ENCODE assay signal across 8 cellular contexts in genomic region chr16:1342526-1343427, GRCh38. TPM values are rescaled to one million over a fixed set of nuclear protein-coding genes. Genes with fewer than 3 reads are reported as not detected.
DNase-seq lines count a peak whose midpoint lies in the region; ATAC-seq and TF ChIP-seq lines count a peak whose summit lies in the region.

No MANE protein-coding gene starts in this region.

- H3K4me1 ChIP-seq in upper lobe of left lung: peaks cover 9 to 23% (median 19%) of the 10 kb centered on the region in 4 donors

- DNase-seq in GM12865 (ENCODE audit: low read depth) (peak; percentile 99), NCI-H1092 (lab: John Stamatoyannopoulos, UW) (peak; percentile 96), SK-N-DZ (ENCODE audit: low spot score) (peak; percentile 99), Right ventricle myocardium inferior (ENCODE audit: missing footprints) (peak; percentile 96), pons (ENCODE audit: low spot score) (peak; percentile 93), upper lobe of left lung (peak; percentile 96 to 98)
- peak; percentile 91 for DNase-seq in activated naive CD4-positive, alpha-beta T cell treated with anti-CD3 and anti-CD28 coated beads for 36 hours

- H3K9me3 ChIP-seq in upper lobe of left lung: no peaks in the 10 kb centered on the region

- WGBS in upper lobe of left lung, 2 donors: 4 to 5% methylated on average over 24 to 46 of the region's 49 CpGs

- peak overlapping the region in 1 of 4 donors; percentile 1 for H3K27ac ChIP-seq in upper lobe of left lung

- H3K27me3 Mint-ChIP-seq in activated naive CD4-positive, alpha-beta T cell treated with anti-CD3 and anti-CD28 coated beads for 36 hours (ENCODE audit: low read depth): no peaks in the 10 kb centered on the region

- H3K4me1 Mint-ChIP-seq in activated naive CD4-positive, alpha-beta T cell treated with anti-CD3 and anti-CD28 coated beads for 36 hours (ENCODE audit: low read depth): peaks cover 17% of the 10 kb centered on the region

- CTCF ChIA-PET in activated naive CD4-positive, alpha-beta T cell treated with anti-CD3 and anti-CD28 coated beads for 36 hours (lab: Charles Lee): interaction anchor here (1.0 to 1.9 kb wide), 2 partner anchors 11 to 38 kb away, joined by 3 to 7 read pairs; no protein-coding TSS in a partner anchor

- H3K9me3 Mint-ChIP-seq in activated naive CD4-positive, alpha-beta T cell treated with anti-CD3 and anti-CD28 coated beads for 36 hours: no peaks in the 10 kb centered on the region

- intact Hi-C loops in activated naive CD4-positive, alpha-beta T cell treated with anti-CD3 and anti-CD28 coated beads for 36 hours (cut with micrococcal nuclease): no loop called here
- intact Hi-C loops in Right ventricle myocardium inferior (cut with DNase I): no loop called here

- H3K27me3 ChIP-seq in upper lobe of left lung: no peaks in the 10 kb centered on the region

- peak overlapping the region; percentile 46 for H3K4me3 Mint-ChIP-seq in activated naive CD4-positive, alpha-beta T cell treated with anti-CD3 and anti-CD28 coated beads for 36 hours

- no peaks in the 10 kb centered on the region for H3K36me3 Mint-ChIP-seq in activated naive CD4-positive, alpha-beta T cell treated with anti-CD3 and anti-CD28 coated beads for 36 hours (ENCODE audit: low read depth)

- H3K4me3 ChIP-seq in GM12865 (ENCODE audit: low read depth, low read length) (peak overlapping the region; percentile 18), upper lobe of left lung (peak overlapping the region in 3 of 4 donors; percentile 16 to 41 (median 33))

- TF ChIP-seq POLR2A in upper lobe of left lung (IDR thresholded peaks at IDR 0.05): no peak

- TF ChIP-seq CTCF in GM12865 (IDR thresholded peaks at IDR 0.05; ENCODE audit: insufficient read depth, low read depth, low read length, missing control alignments): no peak
- TF ChIP-seq CTCF in upper lobe of left lung (IDR thresholded peaks at IDR 0.05): no peak

- ATAC-seq in HG02678 (IDR thresholded peaks at IDR 0.05; ENCODE audit: unreplicated experiment) (peak; percentile 86), Right ventricle myocardium inferior (peak; percentile 97), upper lobe of left lung (ENCODE audit: low FRiP score in 2 of 2) (peak; percentile 92 to 97)

- no peak overlapping the region for H3K27ac Mint-ChIP-seq in activated naive CD4-positive, alpha-beta T cell treated with anti-CD3 and anti-CD28 coated beads for 36 hours

- no peak for TF ChIP-seq EP300 in upper lobe of left lung (IDR thresholded peaks at IDR 0.05)

- H3K36me3 ChIP-seq in upper lobe of left lung: peaks cover 0 to 4% (median 2%) of the 10 kb centered on the region in 4 donors

RNA-seq across cellular contexts. Expression of gene TSR3, which starts 8.9 kb away (rescaled TPM):
- polyA plus RNA-seq in SK-N-DZ (2014; cell fraction: cytosol; rRNA removed): 104 and 120 TPM in 2 replicates
- polyA plus RNA-seq in SK-N-DZ (2014; cell fraction: nucleus; rRNA removed): 72.6 and 86.5 TPM in 2 replicates
- 10 to 100 TPM; 48.5 to 50.7 TPM for total RNA-seq in activated naive CD4-positive, alpha-beta T cell treated with anti-CD3 and anti-CD28 coated beads for 36 hours
- total RNA-seq in Right ventricle myocardium inferior (54.6 TPM), upper lobe of left lung (10 to 100 TPM; 55.6 to 74.5 (median 65.1) TPM)

RNA-seq across cellular contexts. Expression of gene GNPTG, which starts 9.0 kb away (rescaled TPM):
- 25.5 and 25.8 TPM in 2 replicates for polyA plus RNA-seq in SK-N-DZ (2014; cell fraction: cytosol; rRNA removed)
- 105 and 130 TPM in 2 replicates for polyA plus RNA-seq in SK-N-DZ (2014; cell fraction: nucleus; rRNA removed)
- 10 to 100 TPM; 15.9 to 17.3 TPM for total RNA-seq in activated naive CD4-positive, alpha-beta T cell treated with anti-CD3 and anti-CD28 coated beads for 36 hours
- total RNA-seq in Right ventricle myocardium inferior (35.0 TPM), upper lobe of left lung (100 to 1,000 TPM in 1 of 6 donors, 10 to 100 TPM in 5; 32.8 to 106 (median 93.0) TPM)

RNA-seq across cellular contexts. Expression of gene BAIAP3, which starts 9.3 kb away (rescaled TPM):
- polyA plus RNA-seq in SK-N-DZ (2014; cell fraction: cytosol; rRNA removed): 0.51 and 1.2 TPM in 2 replicates
- 7.5 and 9.9 TPM in 2 replicates for polyA plus RNA-seq in SK-N-DZ (2014; cell fraction: nucleus; rRNA removed)
- under 1 TPM; 0.10 to 0.37 TPM for total RNA-seq in activated naive CD4-positive, alpha-beta T cell treated with anti-CD3 and anti-CD28 coated beads for 36 hours
- total RNA-seq in Right ventricle myocardium inferior: 1.9 TPM
- 10 to 100 TPM in 3 of 6 donors, 1 to 10 TPM in 3; 3.2 to 57.6 (median 11.5) TPM for total RNA-seq in upper lobe of left lung

RNA-seq across cellular contexts. Expression of gene UBE2I, which starts 33.3 kb away (rescaled TPM):
- 102 and 125 TPM in 2 replicates for polyA plus RNA-seq in SK-N-DZ (2014; cell fraction: cytosol; rRNA removed)
- 132 and 304 TPM in 2 replicates for polyA plus RNA-seq in SK-N-DZ (2014; cell fraction: nucleus; rRNA removed)
- 100 to 1,000 TPM; 273 to 297 TPM for total RNA-seq in activated naive CD4-positive, alpha-beta T cell treated with anti-CD3 and anti-CD28 coated beads for 36 hours
- 89.4 TPM for total RNA-seq in Right ventricle myocardium inferior
- total RNA-seq in upper lobe of left lung: 100 to 1,000 TPM in 1 of 6 donors, 10 to 100 TPM in 5; 51.4 to 113 (median 92.0) TPM
